Comparison of ENCODE assay signal across 8 cellular contexts in the genomic region with DNA sequence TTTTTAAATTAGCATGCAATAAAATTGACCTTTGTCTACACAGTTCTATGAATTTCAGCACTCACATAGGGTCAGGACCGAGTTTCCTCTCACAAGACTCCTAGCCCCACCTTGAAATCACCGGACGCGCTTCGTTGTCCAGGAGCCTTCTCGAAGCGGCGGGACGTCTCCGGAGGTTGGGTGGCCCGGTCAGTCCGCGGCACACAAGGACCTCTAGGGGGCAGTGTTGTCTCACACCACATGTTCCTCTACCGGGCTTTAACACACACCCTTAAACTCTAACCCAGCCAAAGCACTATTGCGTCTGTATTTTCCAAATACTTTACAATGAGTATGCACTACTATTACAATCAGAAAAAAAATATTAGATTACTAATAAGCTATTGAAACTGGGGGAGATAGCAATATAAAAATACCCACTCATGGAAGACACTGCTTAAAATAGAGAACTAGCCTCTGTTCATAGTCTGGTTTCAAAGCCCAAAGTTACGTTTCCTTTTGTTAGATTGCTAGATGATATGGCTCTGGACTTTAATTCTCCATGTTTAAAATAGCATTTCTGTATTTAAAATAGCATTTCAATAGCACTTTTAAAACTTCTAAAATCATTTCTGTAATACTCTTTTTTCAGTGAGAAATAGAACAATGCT. TPM values are rescaled to one million over a fixed set of nuclear protein-coding genes. Genes with fewer than 3 reads are reported as not detected.
A peak's percentile ranks its signal among the peaks of the same experiment; 100 is the strongest.
DNase-seq lines count a peak whose midpoint lies in the region; ATAC-seq and TF ChIP-seq lines count a peak whose summit lies in the region.
"Not testable (repeated sequence)": the region's sequence is repeated elsewhere in the genome, so short reads cannot be mapped to it uniquely, and the experiment has no call there.

No MANE protein-coding gene starts in this region.

- not testable (repeated sequence) for H3K27me3 ChIP-seq in testis

- intact Hi-C loops in left ventricle myocardium superior (cut with micrococcal nuclease); sciatic nerve (cut with DNase I); testis (cut with DNase I; ENCODE audit: low total_unique reads): not testable (repeated sequence)

- not testable (repeated sequence) for H3K9me3 ChIP-seq in testis

- ATAC-seq in GM18505 (IDR thresholded peaks at IDR 0.05; ENCODE audit: unreplicated experiment): peak; percentile 95
- ATAC-seq in GM21786 (IDR thresholded peaks at IDR 0.05; ENCODE audit: unreplicated experiment): peak; percentile 86
- peak; percentile 95 for ATAC-seq in HG03280 (IDR thresholded peaks at IDR 0.05; ENCODE audit: unreplicated experiment)
- peak; percentile 98 to 99 for ATAC-seq in activated naive CD4-positive, alpha-beta T cell treated with anti-CD3 and anti-CD28 coated beads, Interleukin-2, amount 50 U/mL, for 72 hours
- peak; percentile 99 for ATAC-seq in left ventricle myocardium superior
- peak; percentile 98 for ATAC-seq in sciatic nerve

- peak; percentile 45 for DNase-seq in activated CD4-positive, alpha-beta T cell treated with anti-CD3 and anti-CD28 coated beads for 48 hours
- DNase-seq in activated naive CD4-positive, alpha-beta T cell treated with anti-CD3 and anti-CD28 coated beads, Interleukin-2, amount 50 U/mL, for 72 hours (ENCODE audit: low spot score in 2 of 2): peak; percentile 19 to 64
- peak; percentile 69 for DNase-seq in left ventricle myocardium superior
- DNase-seq in sciatic nerve (ENCODE audit: low spot score): peak; percentile 79
- DNase-seq in testis: peak; percentile 80

- peak in 1 of 3 experiments; percentile 18 for TF ChIP-seq CTCF in testis (IDR thresholded peaks at IDR 0.05)

- H3K36me3 ChIP-seq in testis (ENCODE audit: low read depth, missing control alignments): not testable (repeated sequence)

- not testable (repeated sequence) for H3K4me1 ChIP-seq in testis

- not testable (repeated sequence) for TF ChIP-seq POLR2A in GM18505 (IDR thresholded peaks at IDR 0.05; ENCODE audit: borderline replicate concordance, extremely low read depth, insufficient read depth, insufficient read length); testis (IDR thresholded peaks at IDR 0.05)

- H3K36me3 Mint-ChIP-seq in activated naive CD4-positive, alpha-beta T cell treated with anti-CD3 and anti-CD28 coated beads, Interleukin-2, amount 50 U/mL, for 72 hours: not testable (repeated sequence)

- H3K27ac Mint-ChIP-seq in activated naive CD4-positive, alpha-beta T cell treated with anti-CD3 and anti-CD28 coated beads, Interleukin-2, amount 50 U/mL, for 72 hours: not testable (repeated sequence)

- 50% methylated on average over 1 of the region's 16 CpGs; no CpG with 5 or more reads in 1 of the 2 donors for WGBS in testis, 2 donors

- H3K27ac ChIP-seq in testis: not testable (repeated sequence)

- H3K9me3 Mint-ChIP-seq in activated naive CD4-positive, alpha-beta T cell treated with anti-CD3 and anti-CD28 coated beads, Interleukin-2, amount 50 U/mL, for 72 hours: not testable (repeated sequence)

- H3K4me3 ChIP-seq in testis: not testable (repeated sequence)

RNA-seq across cellular contexts. Expression of a gene that starts 56.0 kb away (rescaled TPM):
- 1 to 10 TPM in 1 of 2 donors, under 1 TPM in 1; 0.20 to 1.4 TPM for total RNA-seq in activated naive CD4-positive, alpha-beta T cell treated with anti-CD3 and anti-CD28 coated beads, Interleukin-2, amount 50 U/mL, for 72 hours
- total RNA-seq in left ventricle myocardium superior (5.6 TPM), sciatic nerve (4.9 TPM), testis (10 to 100 TPM; 10.3 to 12.6 TPM)
- 8.1 TPM for polyA plus RNA-seq in testis (ENCODE audit: insufficient read depth, low read depth, low replicate concordance)
